ENCODE assay signal across 8 cellular contexts in the genomic region with DNA sequence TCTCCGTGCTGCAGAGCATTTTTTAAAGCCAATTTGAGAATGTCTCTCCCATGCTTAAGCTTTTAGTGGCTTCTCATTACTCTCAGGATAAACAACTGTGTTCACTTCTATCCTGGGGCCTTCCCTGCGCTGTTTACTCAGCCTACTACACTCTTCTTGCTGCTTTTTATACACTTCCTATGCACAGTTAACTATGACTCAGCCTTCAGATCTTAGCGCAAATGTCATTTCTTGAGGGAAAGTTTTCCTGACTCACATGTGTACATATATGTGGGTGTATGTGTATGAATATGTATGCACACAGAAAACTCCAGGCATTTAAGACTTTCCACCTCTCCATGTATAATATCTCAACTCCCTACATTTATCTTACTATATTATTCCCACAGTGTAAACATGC. TPM values are rescaled to one million over a fixed set of nuclear protein-coding genes. Genes with fewer than 3 reads are reported as not detected.
DNase-seq lines count a peak whose midpoint lies in the region; ATAC-seq and TF ChIP-seq lines count a peak whose summit lies in the region.

No MANE protein-coding gene starts in this region.

- H3K9me3 Mint-ChIP-seq in natural killer cell treated with Interleukin-12 subunit alpha and Interleukin-12 subunit beta and Interleukin-15 and Interleukin-18, amount 100 ng/mL, for 72 hours: no peaks in the 10 kb centered on the region
- H3K9me3 Mint-ChIP-seq in natural killer cell: no peaks in the 10 kb centered on the region
- H3K9me3 Mint-ChIP-seq in stimulated activated effector memory CD8-positive, alpha-beta T cell treated with anti-CD3 and anti-CD28 coated beads, Interleukin-12 subunit alpha, Interleukin-12 subunit beta, amount 100 ng/mL, for 72 hours: no peaks in the 10 kb centered on the region

- peaks cover 34 to 47% of the 10 kb centered on the region in 2 donors for H3K4me1 Mint-ChIP-seq in natural killer cell treated with Interleukin-12 subunit alpha and Interleukin-12 subunit beta and Interleukin-15 and Interleukin-18, amount 100 ng/mL, for 72 hours (ENCODE audit: low read depth in 2 of 2)
- peaks cover 46 to 47% of the 10 kb centered on the region in 2 donors for H3K4me1 Mint-ChIP-seq in natural killer cell
- peaks cover 48% of the 10 kb centered on the region for H3K4me1 Mint-ChIP-seq in stimulated activated effector memory CD8-positive, alpha-beta T cell treated with anti-CD3 and anti-CD28 coated beads, Interleukin-12 subunit alpha, Interleukin-12 subunit beta, amount 100 ng/mL, for 72 hours

- no peak for DNase-seq in natural killer cell treated with Interleukin-12 subunit alpha and Interleukin-12 subunit beta and Interleukin-15 and Interleukin-18, amount 100 ng/mL, for 72 hours (ENCODE audit: low spot score)
- DNase-seq in natural killer cell: no peak
- peak; percentile 47 for DNase-seq in NCI-H460 (ENCODE audit: extremely low read depth, low read depth)
- DNase-seq in dedifferentiated amniotic fluid mesenchymal stem cell (ENCODE audit: extremely low spot score): peak; percentile 78
- DNase-seq in stimulated activated effector memory CD8-positive, alpha-beta T cell treated with anti-CD3 and anti-CD28 coated beads, Interleukin-12 subunit alpha, Interleukin-12 subunit beta, amount 100 ng/mL, for 72 hours (ENCODE audit: low spot score in 2 of 2): no peak
- DNase-seq in COR-L47 (lab: John Stamatoyannopoulos, UW): no peak
- DNase-seq in hypothalamus (lab: John Stamatoyannopoulos, UW): no peak

- H3K36me3 Mint-ChIP-seq in natural killer cell treated with Interleukin-12 subunit alpha and Interleukin-12 subunit beta and Interleukin-15 and Interleukin-18, amount 100 ng/mL, for 72 hours: no peaks in the 10 kb centered on the region
- H3K36me3 Mint-ChIP-seq in natural killer cell: no peaks in the 10 kb centered on the region
- H3K36me3 Mint-ChIP-seq in stimulated activated effector memory CD8-positive, alpha-beta T cell treated with anti-CD3 and anti-CD28 coated beads, Interleukin-12 subunit alpha, Interleukin-12 subunit beta, amount 100 ng/mL, for 72 hours: peaks cover under 1% of the 10 kb centered on the region

- intact Hi-C loops in natural killer cell (cut with micrococcal nuclease): no loop called here

- peak overlapping the region; percentile 28 for H3K4me3 Mint-ChIP-seq in natural killer cell treated with Interleukin-12 subunit alpha and Interleukin-12 subunit beta and Interleukin-15 and Interleukin-18, amount 100 ng/mL, for 72 hours
- H3K4me3 Mint-ChIP-seq in natural killer cell: no peak overlapping the region
- peak overlapping the region; percentile 22 for H3K4me3 Mint-ChIP-seq in stimulated activated effector memory CD8-positive, alpha-beta T cell treated with anti-CD3 and anti-CD28 coated beads, Interleukin-12 subunit alpha, Interleukin-12 subunit beta, amount 100 ng/mL, for 72 hours

- TF ChIP-seq CTCF in natural killer cell (IDR thresholded peaks at IDR 0.05): no peak

- H3K27me3 Mint-ChIP-seq in natural killer cell treated with Interleukin-12 subunit alpha and Interleukin-12 subunit beta and Interleukin-15 and Interleukin-18, amount 100 ng/mL, for 72 hours: no peaks in the 10 kb centered on the region
- H3K27me3 Mint-ChIP-seq in natural killer cell (ENCODE audit: low read depth in 2 of 2): no peaks in the 10 kb centered on the region

- peak overlapping the region; percentile 4 to 36 for H3K27ac Mint-ChIP-seq in natural killer cell treated with Interleukin-12 subunit alpha and Interleukin-12 subunit beta and Interleukin-15 and Interleukin-18, amount 100 ng/mL, for 72 hours
- no peak overlapping the region for H3K27ac Mint-ChIP-seq in natural killer cell
- H3K27ac Mint-ChIP-seq in stimulated activated effector memory CD8-positive, alpha-beta T cell treated with anti-CD3 and anti-CD28 coated beads, Interleukin-12 subunit alpha, Interleukin-12 subunit beta, amount 100 ng/mL, for 72 hours: peak overlapping the region; percentile 67

- ATAC-seq in natural killer cell treated with Interleukin-12 subunit alpha and Interleukin-12 subunit beta and Interleukin-15 and Interleukin-18, amount 100 ng/mL, for 72 hours: peak; percentile 85 to 93
- no peak for ATAC-seq in natural killer cell
- ATAC-seq in stimulated activated effector memory CD8-positive, alpha-beta T cell treated with anti-CD3 and anti-CD28 coated beads, Interleukin-12 subunit alpha, Interleukin-12 subunit beta, amount 100 ng/mL, for 72 hours: peak; percentile 100
- no peak for ATAC-seq in GM18517 (IDR thresholded peaks at IDR 0.05; ENCODE audit: unreplicated experiment)

RNA-seq across cellular contexts. Expression of a gene that starts 9.8 kb away (rescaled TPM):
- total RNA-seq in natural killer cell treated with Interleukin-12 subunit alpha and Interleukin-12 subunit beta and Interleukin-15 and Interleukin-18, amount 100 ng/mL, for 72 hours: 10 to 100 TPM; 43.8 to 49.7 TPM
- 10 to 100 TPM; 56.0 to 66.1 (median 64.3) TPM for total RNA-seq in natural killer cell
- total RNA-seq in NCI-H460 (2014; rRNA removed; shearing (Covaris generic)): 46.7 and 53.4 TPM in 2 replicates
- 38.9 and 52.2 TPM in 2 replicates for polyA plus RNA-seq in NCI-H460 (2014; cell fraction: nucleus; rRNA removed)

RNA-seq across cellular contexts. Expression of a gene that starts 10.0 kb away (rescaled TPM):
- total RNA-seq in natural killer cell treated with Interleukin-12 subunit alpha and Interleukin-12 subunit beta and Interleukin-15 and Interleukin-18, amount 100 ng/mL, for 72 hours: 1 to 10 TPM; 3.0 to 4.0 TPM
- 1 to 10 TPM; 3.2 to 5.6 (median 4.0) TPM for total RNA-seq in natural killer cell
- 2.0 and 2.5 TPM in 2 replicates for total RNA-seq in NCI-H460 (2014; rRNA removed; shearing (Covaris generic))
- 5.5 and 16.2 TPM in 2 replicates for polyA plus RNA-seq in NCI-H460 (2014; cell fraction: nucleus; rRNA removed)

Comparison
In these comparisons a context has a peak if more than half of its experiments do, and no peak if none do; other contexts are left out.
1. ATAC-seq: peak in natural killer cell treated with Interleukin-12 subunit alpha and Interleukin-12 subunit beta and Interleukin-15 and Interleukin-18, amount 100 ng/mL, for 72 hours (2 of 2) and stimulated activated effector memory CD8-positive, alpha-beta T cell treated with anti-CD3 and anti-CD28 coated beads, Interleukin-12 subunit alpha, Interleukin-12 subunit beta, amount 100 ng/mL, for 72 hours (single experiment); none in natural killer cell (0 of 3) and GM18517 (single experiment).
2. H3K27ac Mint-ChIP-seq: peak in natural killer cell treated with Interleukin-12 subunit alpha and Interleukin-12 subunit beta and Interleukin-15 and Interleukin-18, amount 100 ng/mL, for 72 hours (2 of 2) and stimulated activated effector memory CD8-positive, alpha-beta T cell treated with anti-CD3 and anti-CD28 coated beads, Interleukin-12 subunit alpha, Interleukin-12 subunit beta, amount 100 ng/mL, for 72 hours (single experiment); none in natural killer cell (0 of 2).
3. DNase-seq: peak in NCI-H460 (single experiment) and dedifferentiated amniotic fluid mesenchymal stem cell (single experiment); none in natural killer cell treated with Interleukin-12 subunit alpha and Interleukin-12 subunit beta and Interleukin-15 and Interleukin-18, amount 100 ng/mL, for 72 hours (single experiment), natural killer cell (single experiment), stimulated activated effector memory CD8-positive, alpha-beta T cell treated with anti-CD3 and anti-CD28 coated beads, Interleukin-12 subunit alpha, Interleukin-12 subunit beta, amount 100 ng/mL, for 72 hours (0 of 2), COR-L47 (single experiment) and hypothalamus (0 of 51).